ENCODE assay signal across 9 cellular contexts in the genomic region with DNA sequence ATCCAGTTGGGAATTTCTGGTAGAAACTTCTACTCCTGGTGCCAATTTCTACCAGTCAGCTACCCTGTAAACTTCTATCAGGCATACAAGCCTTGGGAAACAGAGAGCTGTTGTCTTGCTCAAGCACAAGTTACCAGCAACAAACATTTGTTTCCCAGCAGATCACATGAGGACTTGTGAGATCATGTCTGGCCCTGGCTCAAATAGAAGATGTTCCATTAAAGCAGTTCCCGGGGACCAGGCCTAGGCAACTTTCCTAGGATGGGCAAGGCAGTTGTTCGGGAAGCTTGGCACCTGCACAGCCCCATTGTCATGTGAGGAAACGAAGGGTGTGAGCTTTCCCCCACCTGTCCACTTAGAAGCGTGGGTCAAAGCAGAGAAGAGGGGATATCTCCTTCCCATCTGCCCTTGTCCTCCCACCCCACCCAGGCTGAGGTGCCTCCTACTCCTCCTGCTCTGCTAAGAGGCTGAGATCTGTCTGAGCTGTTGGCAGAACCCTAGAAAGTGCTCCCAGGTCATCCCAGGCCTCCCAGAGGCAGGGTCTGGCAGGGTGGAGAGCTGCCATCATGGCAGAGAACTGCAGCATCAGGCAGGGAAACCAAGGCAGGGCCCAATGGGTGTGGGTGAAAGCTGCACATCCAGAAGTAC. TPM values are rescaled to one million over a fixed set of nuclear protein-coding genes. Genes with fewer than 3 reads are reported as not detected.
DNase-seq lines count a peak whose midpoint lies in the region; FAIRE-seq and TF ChIP-seq lines count a peak whose summit lies in the region.
"Had no signal": no experiment of that assay in that cellular context is flagged by ENCODE, and none has a peak within 500 bp of the region (broad histone marks: within the 10 kb centered on the region; RNA-seq: fewer than 3 reads in every experiment).

No MANE protein-coding gene starts in this region.

- peak overlapping the region; percentile 63 to 84 (median 71) for H3K9ac ChIP-seq in subcutaneous abdominal adipose tissue (ENCODE audit: low read length in 5 of 5)
- no peak overlapping the region for H3K9ac ChIP-seq in H9 (ENCODE audit: extremely low read depth, insufficient read length, low read length)

- no peak overlapping the region for H4K8ac ChIP-seq in H9 (replicated peaks; ENCODE audit: insufficient read length, low read depth, low read length)

- H4K5ac ChIP-seq in H9 (ENCODE audit: insufficient read length, low read depth, low read length): no peak overlapping the region

- H3K18ac ChIP-seq in H9 (ENCODE audit: insufficient read length, low read depth, low read length): no peak overlapping the region

- no peak overlapping the region for H2BK15ac ChIP-seq in H9 (ENCODE audit: low read depth, low read length)

- no peak overlapping the region for H2AK5ac ChIP-seq in H9 (ENCODE audit: insufficient read length, low read length)

- H3K27me3 ChIP-seq in breast epithelium: no peaks in the 10 kb centered on the region
- H3K27me3 ChIP-seq in subcutaneous abdominal adipose tissue (ENCODE audit: control insufficient read depth in 5 of 5, insufficient read depth in 4 of 5, low read length in 5 of 5): no peaks in the 10 kb centered on the region
- H3K27me3 ChIP-seq in H9 (ENCODE audit: insufficient read depth, low read length): no peaks in the 10 kb centered on the region

- H3K9me3 ChIP-seq in breast epithelium: no peaks in the 10 kb centered on the region
- no peaks in the 10 kb centered on the region for H3K9me3 ChIP-seq in subcutaneous abdominal adipose tissue (ENCODE audit: control insufficient read depth in 5 of 5, low read length in 5 of 5)
- no peaks in the 10 kb centered on the region for H3K9me3 ChIP-seq in H9 (ENCODE audit: control insufficient read depth, low read depth, low read length)

- TF ChIP-seq CTCF in breast epithelium (IDR thresholded peaks at IDR 0.05) (no peak), H9 (conservative IDR thresholded peaks at IDR 0.05) (no peak)

- no peaks in the 10 kb centered on the region for H3K36me3 Mint-ChIP-seq in H9 (ENCODE audit: insufficient read depth in 1 of 3, low read depth in 3 of 3)

- no peaks in the 10 kb centered on the region for H3K79me1 ChIP-seq in H9 (ENCODE audit: insufficient read depth, low read depth, low read length, poor library complexity, severe bottlenecking)

- no CpG with 5 or more reads among the region's 4 CpGs for WGBS in H9 (ENCODE audit: extremely low coverage, insufficient read length, low lambda C conversion rate)

- H3K79me2 ChIP-seq in H9 (ENCODE audit: insufficient read depth, low read length): no peaks in the 10 kb centered on the region

- H2BK20ac ChIP-seq in H9 (ENCODE audit: low read depth, low read length, poor library complexity, severe bottlenecking): no peak overlapping the region

- H3K23me2 ChIP-seq in H9 (ENCODE audit: insufficient read length, low read depth, low read length, poor library complexity, severe bottlenecking): no peaks in the 10 kb centered on the region

- no peak overlapping the region for H3T11ph ChIP-seq in H9 (ENCODE audit: low read length)

- H3K4me2 ChIP-seq in H9 (ENCODE audit: insufficient read depth, insufficient read length, low read length): no peak overlapping the region

- no peak overlapping the region for H3K56ac ChIP-seq in H9 (ENCODE audit: insufficient read length, low read depth, low read length)

- intact Hi-C loops in breast epithelium (cut with DNase I; ENCODE audit: low total_unique reads): no loop called here

- no peak overlapping the region for H3K27ac Mint-ChIP-seq in H9

- H3K4me3 Mint-ChIP-seq in H9: no peak overlapping the region

- no peaks in the 10 kb centered on the region for H3K36me3 ChIP-seq in breast epithelium
- no peaks in the 10 kb centered on the region for H3K36me3 ChIP-seq in subcutaneous abdominal adipose tissue (ENCODE audit: control insufficient read depth in 5 of 5, insufficient read depth in 5 of 5, low read length in 5 of 5)

- H3K27ac ChIP-seq in breast epithelium (peak overlapping the region; percentile 99 to 100), subcutaneous abdominal adipose tissue (ENCODE audit: low read depth, low read length) (peak overlapping the region; percentile 92), H9 (ENCODE audit: insufficient read length, low read depth, low read length) (no peak overlapping the region)

- no peak overlapping the region for H2AFZ ChIP-seq in H9 (ENCODE audit: low read length)

- no peak overlapping the region for H4K91ac ChIP-seq in H9 (ENCODE audit: insufficient read length, low read depth, low read length)

- no peak overlapping the region for H3K23ac ChIP-seq in H9 (ENCODE audit: insufficient read length, low read depth, low read length)

- H3K4me1 ChIP-seq in breast epithelium (peaks cover 23 to 28% of the 10 kb centered on the region in 2 donors), subcutaneous abdominal adipose tissue (ENCODE audit: control insufficient read depth in 5 of 5, insufficient read depth in 5 of 5, low read length in 5 of 5) (peaks cover 17 to 51% (median 40%) of the 10 kb centered on the region in 5 donors), H9 (ENCODE audit: insufficient read depth, low read length) (no peaks in the 10 kb centered on the region)

- H3K4me3 ChIP-seq in breast epithelium: peak overlapping the region in 1 of 3 donors; percentile 38
- H3K4me3 ChIP-seq in subcutaneous abdominal adipose tissue (ENCODE audit: low read depth in 1 of 5, low read length in 5 of 5): peak overlapping the region in 2 of 5 donors; percentile 15 to 19

- no peak overlapping the region for H2BK12ac ChIP-seq in H9 (ENCODE audit: insufficient read length, low read depth, low read length)

- no peak overlapping the region for H2BK120ac ChIP-seq in H9 (ENCODE audit: low read depth, low read length, poor library complexity, severe bottlenecking)

- peaks cover 4% of the 10 kb centered on the region for H3K27me3 Mint-ChIP-seq in H9 (ENCODE audit: low read depth)

- H3K14ac ChIP-seq in H9 (ENCODE audit: insufficient read depth, low read length): no peak overlapping the region

- DNase-seq in LHCN-M2 (ENCODE audit: low read depth): peak; percentile 84
- DNase-seq in breast epithelium (ENCODE audit: low spot score in 2 of 2): peak in 1 of 2 donors; percentile 93
- peak; percentile 28 for DNase-seq in kidney tubule cell (ENCODE audit: low spot score)
- no peak for DNase-seq in stimulated activated CD4-positive, alpha-beta T cell treated with anti-CD3 and anti-CD28 coated beads, Interleukin-15, amount 100 ng/mL, for 24 hours
- DNase-seq in H9: no peak
- DNase-seq in NCI-H1092 treated with DMSO at 0.1 percent for 48 hours (lab: John Stamatoyannopoulos, UW): no peak
- no peak for DNase-seq in urothelium cell line (ENCODE audit: low spot score)

- H3K9me3 Mint-ChIP-seq in H9: no peaks in the 10 kb centered on the region

- H3K4me1 Mint-ChIP-seq in H9: no peaks in the 10 kb centered on the region

- TF ChIP-seq POLR2A in breast epithelium (IDR thresholded peaks at IDR 0.05): no peak

- H2BK5ac ChIP-seq in H9 (ENCODE audit: insufficient read length, low read length): no peak overlapping the region

- no peak for FAIRE-seq in urothelium cell line (lab: Jason Lieb, UNC)

- H4K20me1 ChIP-seq in H9 (ENCODE audit: control insufficient read depth, insufficient read depth, insufficient read length): no peaks in the 10 kb centered on the region

- no peak overlapping the region for H3K4ac ChIP-seq in H9 (ENCODE audit: low read depth, low read length)

RNA-seq across cellular contexts. Expression of gene SLC47A2, which starts 11.2 kb away (rescaled TPM):
- total RNA-seq in LHCN-M2 (2014; rRNA removed): not detected in 2 replicates
- polyA plus RNA-seq in LHCN-M2 (2012): 0.04 TPM
- under 1 TPM in 2 of 3 donors, not detected in 1; 0.15 to 0.66 TPM for total RNA-seq in breast epithelium
- not detected in 2 replicates for total RNA-seq in H9 (2021)
- total RNA-seq: glomerular endothelial cell had no signal

RNA-seq across cellular contexts. Expression of gene ALDH3A1, which starts 20.5 kb away (rescaled TPM):
- total RNA-seq in LHCN-M2 (2014; rRNA removed) (not detected in 2 replicates), breast epithelium (1 to 10 TPM; 1.1 to 5.6 (median 2.0) TPM), H9 (2021) (0.31 and 0.39 TPM in 2 replicates)
- 0.10 TPM for polyA plus RNA-seq in LHCN-M2 (2012)
- total RNA-seq: glomerular endothelial cell had no signal

Comparison
In these comparisons a context has a peak if more than half of its experiments do, and no peak if none do; other contexts are left out.
1. DNase-seq: peak in LHCN-M2 (single experiment) and kidney tubule cell (single experiment); none in stimulated activated CD4-positive, alpha-beta T cell treated with anti-CD3 and anti-CD28 coated beads, Interleukin-15, amount 100 ng/mL, for 24 hours (single experiment), H9 (single experiment), NCI-H1092 treated with DMSO at 0.1 percent for 48 hours (single experiment) and urothelium cell line (single experiment).